26 cellular contexts compared by ENCODE assay signal in the genomic region with DNA sequence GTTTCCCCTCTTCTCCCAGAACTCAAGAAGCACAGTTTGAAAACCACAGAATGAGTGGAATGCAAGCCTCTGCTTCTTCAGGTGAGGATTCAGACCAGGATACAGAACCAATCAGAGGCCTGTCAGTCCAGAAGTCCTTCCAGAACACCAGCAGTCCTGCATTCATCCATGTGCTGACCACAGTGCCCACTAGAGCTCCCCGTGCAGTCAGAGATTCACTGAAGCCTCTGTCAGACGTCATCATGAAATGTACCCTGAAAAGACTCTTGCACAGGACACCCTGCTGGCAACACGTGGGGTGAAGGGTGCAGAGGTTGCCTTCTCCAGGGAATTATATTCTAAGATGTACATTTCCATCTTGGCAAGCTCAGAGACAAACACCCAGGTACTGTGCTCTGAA.
DNase-seq lines count a peak whose midpoint lies in the region; ATAC-seq and TF ChIP-seq lines count a peak whose summit lies in the region.
"Had no signal": no experiment of that assay in that cellular context is flagged by ENCODE, and none has a peak within 500 bp of the region (broad histone marks: within the 10 kb centered on the region; RNA-seq: fewer than 3 reads in every experiment).

No MANE protein-coding gene starts in this region.

- no peak overlapping the region for H3K27ac Mint-ChIP-seq in naive thymus-derived CD8-positive, alpha-beta T cell
- H3K27ac Mint-ChIP-seq: activated B cell treated with CpG ODN at 0.5 μM for 24 hours; activated naive CD4-positive, alpha-beta T cell treated with anti-CD3 and anti-CD28 coated beads for 36 hours; CD4-positive, alpha-beta memory T cell; effector memory CD8-positive, alpha-beta T cell had no signal

- 54 to 76% (median 65%) methylated on average over 2 to 3 of the region's 3 CpGs for WGBS in heart left ventricle, 4 donors
- 76% methylated on average over 3 of the region's 3 CpGs for WGBS in suprapubic skin
- 67 to 83% (median 76%) methylated on average over 2 to 3 of the region's 3 CpGs for WGBS in adrenal gland, 4 donors

- peak overlapping the region; percentile 57 for H3K9ac ChIP-seq in OCI-LY3 (ENCODE audit: low read length)

- H3K4me1 ChIP-seq in OCI-LY3 (ENCODE audit: low read length) (peaks cover 53% of the 10 kb centered on the region), heart left ventricle (peaks cover 0 to 2% (median 0%) of the 10 kb centered on the region in 12 donors), suprapubic skin (no peaks in the 10 kb centered on the region), adrenal gland (replicated peaks in 1 of 2) (no peaks in the 10 kb centered on the region)
- H3K4me1 ChIP-seq: colonic mucosa, pancreas, SJSA1 had no signal

- POLR2A ChIA-PET in naive thymus-derived CD8-positive, alpha-beta T cell (lab: Charles Lee) = no interaction called here

- no peak for DNase-seq in heart left ventricle
- DNase-seq in naive thymus-derived CD8-positive, alpha-beta T cell = no peak
- DNase-seq in suprapubic skin (ENCODE audit: low spot score in 2 of 2) = no peak
- no peak for DNase-seq in adrenal gland
- DNase-seq: activated B cell treated with CpG ODN at 0.5 μM for 24 hours; activated naive CD4-positive, alpha-beta T cell treated with anti-CD3 and anti-CD28 coated beads for 36 hours; amniotic stem cell; CD4-positive, alpha-beta memory T cell; colonic mucosa; effector memory CD8-positive, alpha-beta T cell; erythroblast; head of caudate nucleus; mucosa of descending colon; NCI-H1092 treated with DMSO at 0.1 percent for 48 hours; NCI-H1930; NCI-H526 treated with DMSO at 0.1 percent for 48 hours; pancreas; trophoblast cell had no signal

- H3K27ac ChIP-seq in OCI-LY3 (ENCODE audit: low read length) (peak overlapping the region; percentile 83), heart left ventricle (no peak overlapping the region), suprapubic skin (no peak overlapping the region), adrenal gland (no peak overlapping the region)
- H3K27ac ChIP-seq: colonic mucosa, pancreas, SJSA1 had no signal

- H3K9me3 Mint-ChIP-seq in naive thymus-derived CD8-positive, alpha-beta T cell = peaks cover 0 to 3% (median 0%) of the 10 kb centered on the region in 9 donors
- H3K9me3 Mint-ChIP-seq: activated B cell treated with CpG ODN at 0.5 μM for 24 hours; activated naive CD4-positive, alpha-beta T cell treated with anti-CD3 and anti-CD28 coated beads for 36 hours; effector memory CD8-positive, alpha-beta T cell had no signal

- H2AFZ ChIP-seq in OCI-LY3 (ENCODE audit: low read depth, low read length) = peak overlapping the region; percentile 16; the same call in 1 of the 2 replicates

- peak overlapping the region; percentile 62 for H3K4me3 ChIP-seq in OCI-LY3 (ENCODE audit: low read length)
- no peak overlapping the region for H3K4me3 ChIP-seq in heart left ventricle
- no peak overlapping the region for H3K4me3 ChIP-seq in suprapubic skin
- H3K4me3 ChIP-seq in adrenal gland = no peak overlapping the region
- H3K4me3 ChIP-seq: colonic mucosa, lung, mucosa of descending colon, pancreas, SJSA1, smooth muscle cell had no signal

- H3K27me3 ChIP-seq in OCI-LY3 (ENCODE audit: low read depth, low read length) (no peaks in the 10 kb centered on the region), heart left ventricle (no peaks in the 10 kb centered on the region), suprapubic skin (no peaks in the 10 kb centered on the region), adrenal gland (no peaks in the 10 kb centered on the region)
- H3K27me3 ChIP-seq: colonic mucosa, pancreas, SJSA1 had no signal

- intact Hi-C loops in heart left ventricle (cut with DNase I) = loop anchor here in 6 of 10 donors (5.0 to 10.0 kb wide), 9 partner anchors 135 to 1005 kb away; a partner anchor contains a TSS
- intact Hi-C loops in adrenal gland (cut with DNase I) = loop anchor here in 1 of 2 donors (10.0 kb wide), 1 partner anchor 815 kb away; no protein-coding TSS in a partner anchor

- no peaks in the 10 kb centered on the region for H3K4me1 Mint-ChIP-seq in naive thymus-derived CD8-positive, alpha-beta T cell
- H3K4me1 Mint-ChIP-seq: CD4-positive, alpha-beta memory T cell had no signal

- no peak for TF ChIP-seq POLR2A in heart left ventricle (IDR thresholded peaks at IDR 0.05)
- TF ChIP-seq POLR2A in suprapubic skin (IDR thresholded peaks at IDR 0.05) = no peak
- no peak for TF ChIP-seq POLR2A in adrenal gland (IDR thresholded peaks at IDR 0.05)

- TF ChIP-seq CTCF in GM12873 (IDR thresholded peaks at IDR 0.05; ENCODE audit: insufficient read depth, low read depth, low read length, missing control alignments) (peak; percentile 19), OCI-LY3 (IDR thresholded peaks at IDR 0.05; ENCODE audit: low read depth, low read length) (no peak), heart left ventricle (IDR thresholded peaks at IDR 0.05) (no peak), suprapubic skin (IDR thresholded peaks at IDR 0.05) (no peak), adrenal gland (IDR thresholded peaks at IDR 0.05) (no peak)

- H3K36me3 Mint-ChIP-seq in naive thymus-derived CD8-positive, alpha-beta T cell = no peaks in the 10 kb centered on the region
- H3K36me3 Mint-ChIP-seq: CD4-positive, alpha-beta memory T cell had no signal

- no peaks in the 10 kb centered on the region for H4K20me1 ChIP-seq in OCI-LY3 (ENCODE audit: insufficient read depth, low read length)

- no peaks in the 10 kb centered on the region for H3K79me2 ChIP-seq in OCI-LY3 (ENCODE audit: low read length)

- H3K27me3 Mint-ChIP-seq in naive thymus-derived CD8-positive, alpha-beta T cell = peaks cover 0 to 19% (median 6%) of the 10 kb centered on the region in 5 donors
- H3K27me3 Mint-ChIP-seq: activated B cell treated with CpG ODN at 0.5 μM for 24 hours, IgD-negative memory B cell had no signal

- H3K4me3 Mint-ChIP-seq in naive thymus-derived CD8-positive, alpha-beta T cell = no peak overlapping the region
- H3K4me3 Mint-ChIP-seq: activated B cell treated with CpG ODN at 0.5 μM for 24 hours; activated naive CD4-positive, alpha-beta T cell treated with anti-CD3 and anti-CD28 coated beads for 36 hours; CD4-positive, alpha-beta memory T cell; effector memory CD8-positive, alpha-beta T cell had no signal

- peaks cover 2% of the 10 kb centered on the region for H3K36me3 ChIP-seq in OCI-LY3 (replicated peaks; ENCODE audit: low read depth, low read length)
- H3K36me3 ChIP-seq in heart left ventricle = no peaks in the 10 kb centered on the region
- no peaks in the 10 kb centered on the region for H3K36me3 ChIP-seq in suprapubic skin
- no peaks in the 10 kb centered on the region for H3K36me3 ChIP-seq in adrenal gland (replicated peaks in 1 of 2)
- H3K36me3 ChIP-seq: colonic mucosa, pancreas, SJSA1 had no signal

- ATAC-seq in GM19452 (IDR thresholded peaks at IDR 0.05; ENCODE audit: unreplicated experiment) (peak; percentile 2), HG03095 (IDR thresholded peaks at IDR 0.05; ENCODE audit: unreplicated experiment) (peak; percentile 5), heart left ventricle (no peak)
- ATAC-seq in naive thymus-derived CD8-positive, alpha-beta T cell = no peak
- ATAC-seq: effector memory CD8-positive, alpha-beta T cell; mucosa of descending colon; pancreas had no signal

- no peak for TF ChIP-seq EP300 in suprapubic skin (IDR thresholded peaks at IDR 0.05)

- peaks cover 5% of the 10 kb centered on the region; the same call in 1 of the 2 replicates for H3K9me3 ChIP-seq in OCI-LY3 (ENCODE audit: insufficient read depth, low read length)
- H3K9me3 ChIP-seq in heart left ventricle = no peaks in the 10 kb centered on the region
- H3K9me3 ChIP-seq in suprapubic skin = no peaks in the 10 kb centered on the region
- no peaks in the 10 kb centered on the region for H3K9me3 ChIP-seq in adrenal gland (replicated peaks in 1 of 3)
- H3K9me3 ChIP-seq: colonic mucosa, mucosa of descending colon, pancreas, SJSA1 had no signal

- H3K4me2 ChIP-seq in OCI-LY3 (ENCODE audit: low read length) = peak overlapping the region; percentile 89
- H3K4me2 ChIP-seq: smooth muscle cell had no signal

Comparison
In these comparisons a context has a peak if more than half of its experiments do, and no peak if none do; other contexts are left out.
1. ATAC-seq: peak in GM19452 (single experiment) and HG03095 (single experiment); none in heart left ventricle (0 of 4) and naive thymus-derived CD8-positive, alpha-beta T cell (0 of 2).